Comparison of ENCODE assay signal across 28 cellular contexts in genomic region chr13:19772306-19772705, GRCh38. TPM values are rescaled to one million over a fixed set of nuclear protein-coding genes. Genes with fewer than 3 reads are reported as not detected.
DNase-seq lines count a peak whose midpoint lies in the region; ATAC-seq, FAIRE-seq and TF ChIP-seq lines count a peak whose summit lies in the region.
"Had no signal": no experiment of that assay in that cellular context is flagged by ENCODE, and none has a peak within 500 bp of the region (broad histone marks: within the 10 kb centered on the region; RNA-seq: fewer than 3 reads in every experiment).

No MANE protein-coding gene starts in this region.

- FAIRE-seq in GM12878 (lab: Jason Lieb, UNC), result peak; percentile 47
- FAIRE-seq: pancreas, small intestine had no signal

- H3K27me3 ChIP-seq in heart left ventricle (no peaks in the 10 kb centered on the region), GM12878 (replicated peaks in 1 of 2; ENCODE audit: control insufficient read depth in 2 of 2, insufficient read depth in 2 of 2, low read length in 1 of 2) (no peaks in the 10 kb centered on the region), trophoblast cell (ENCODE audit: insufficient read depth, low read length) (no peaks in the 10 kb centered on the region)
- H3K27me3 ChIP-seq: pancreas, Peyer's patch had no signal

- POLR2A ChIA-PET in GM12878 (lab: Charles Lee), result no interaction called here

- H4K20me1 ChIP-seq in GM12878 (ENCODE audit: control insufficient read depth, insufficient read depth), result peaks cover 3% of the 10 kb centered on the region; the same call in 1 of the 2 replicates

- ATAC-seq in heart left ventricle (no peak), GM12878 (no peak)
- ATAC-seq: mucosa of descending colon, pancreas had no signal

- peak overlapping the region; percentile 87 for H3K4ac ChIP-seq in trophoblast cell (ENCODE audit: low read depth, low read length)

- H3K79me2 ChIP-seq in GM12878 (ENCODE audit: control insufficient read depth, insufficient read depth, low read length) (peaks cover 63% of the 10 kb centered on the region), trophoblast cell (ENCODE audit: control insufficient read depth, insufficient read depth, low read length, poor library complexity) (peaks cover 14% of the 10 kb centered on the region)

- H3K4me2 ChIP-seq in GM12878 (ENCODE audit: control insufficient read depth, insufficient read depth) (no peak overlapping the region), trophoblast cell (ENCODE audit: low read length) (no peak overlapping the region)

- no peak overlapping the region for H3K18ac ChIP-seq in trophoblast cell (ENCODE audit: low read length)

- no peak overlapping the region for H2BK12ac ChIP-seq in trophoblast cell (ENCODE audit: low read length)

- DNase-seq in cardiac septum (ENCODE audit: low spot score) (peak; percentile 20), heart left ventricle (no peak), GM03348 (ENCODE audit: low spot score) (peak; percentile 13), GM12878 (ENCODE audit: low read depth, low spot score) (no peak), trophoblast cell (peak; percentile 23 to 52), KBM-7 (no peak), NCI-H82 treated with DMSO at 0.1 percent for 48 hours (lab: John Stamatoyannopoulos, UW; ENCODE audit: unreplicated experiment) (no peak), dedifferentiated amniotic fluid mesenchymal stem cell (ENCODE audit: extremely low spot score) (no peak)
- DNase-seq: activated effector memory CD4-positive, alpha-beta T cell treated with anti-CD3 and anti-CD28 coated beads, Interleukin-2, amount 50 U/mL, for 16 hours; activated naive CD8-positive, alpha-beta T cell treated with anti-CD3 and anti-CD28 coated beads for 36 hours; activated T-cell treated with anti-CD3 and anti-CD28 coated beads for 4 hours; central memory CD4-positive, alpha-beta T cell; effector CD4-positive, alpha-beta T cell; foreskin fibroblast; H7; mucosa of descending colon; NCI-H2029 treated with DMSO at 0.1 percent for 48 hours; NCI-H226; pancreas; Peyer's patch; retina; SHP77 treated with DMSO at 0.1 percent for 48 hours; small intestine; stimulated activated CD4-positive, alpha-beta T cell treated with anti-CD3 and anti-CD28 coated beads, Interleukin-1b, Interleukin-23, amount 100 ng/mL, for 48 hours; SW 1271; T1000; WERI-Rb-1 had no signal

- H2AK5ac ChIP-seq in trophoblast cell (ENCODE audit: low read length), result no peak overlapping the region

- H3K36me3 ChIP-seq in heart left ventricle (peaks cover 0 to 64% (median 49%) of the 10 kb centered on the region in 9 donors), GM12878 (ENCODE audit: control insufficient read depth in 2 of 2, insufficient read depth in 2 of 2, low read length in 1 of 2) (peaks cover 5 to 18% of the 10 kb centered on the region in 2 experiments; a peak in 3 of 4 replicates), trophoblast cell (ENCODE audit: control insufficient read depth in 1 of 2, insufficient read depth in 2 of 2, low read length in 2 of 2) (peaks cover 22 to 26% of the 10 kb centered on the region in 2 experiments)

- TF ChIP-seq EP300 in GM12878 (IDR thresholded peaks at IDR 0.05; ENCODE audit: borderline replicate concordance in 1 of 2, control insufficient read depth in 1 of 2, low read depth in 2 of 2, low read length in 2 of 2), result no peak

- H2BK5ac ChIP-seq in trophoblast cell (ENCODE audit: low read depth, low read length, poor library complexity), result no peak overlapping the region

- TF ChIP-seq POLR2A in heart left ventricle (IDR thresholded peaks at IDR 0.05), result no peak
- no peak for TF ChIP-seq POLR2A in GM12878 (IDR thresholded peaks at IDR 0.05; ENCODE audit: low read depth, low read length)

- no peak overlapping the region for H4K12ac ChIP-seq in trophoblast cell (ENCODE audit: low read depth, low read length)

- in situ Hi-C loops in GM12878 (cut with MboI), result no loop called here
- in situ Hi-C loops in KBM-7 (cut with MboI; ENCODE audit: low pct_unique_long_range_greater_than_20kb, low sequenced_read_pairs), result no loop called here

- H2BK120ac ChIP-seq in trophoblast cell (ENCODE audit: insufficient read depth, low read length, poor library complexity), result no peak overlapping the region

- TF ChIP-seq RAD21 in GM12878 (IDR thresholded peaks at IDR 0.05; ENCODE audit: insufficient read depth, low read depth, low read length), result no peak

- H3K9ac ChIP-seq in GM12878 (ENCODE audit: control insufficient read depth, insufficient read depth, low read length) (no peak overlapping the region), trophoblast cell (ENCODE audit: low read length) (no peak overlapping the region)

- no peak overlapping the region for H3K23ac ChIP-seq in trophoblast cell (ENCODE audit: low read length)

- H2AFZ ChIP-seq in GM12878 (ENCODE audit: control insufficient read depth, low read depth, low read length), result no peak overlapping the region
- no peak overlapping the region for H2AFZ ChIP-seq in trophoblast cell (ENCODE audit: insufficient read depth, low read length, poor library complexity)

- H3K79me1 ChIP-seq in trophoblast cell (ENCODE audit: low read length), result no peaks in the 10 kb centered on the region

- intact Hi-C loops in cardiac septum (cut with DNase I) (no loop called here), heart left ventricle (cut with DNase I) (no loop called here), GM12878 (cut with micrococcal nuclease; ENCODE audit: unreplicated experiment) (no loop called here)

- SMC1A ChIA-PET in GM12878 (lab: Charles Lee; ENCODE audit: uncharacterized antibody, unreplicated experiment), result no interaction called here

- no peak overlapping the region for H3K14ac ChIP-seq in trophoblast cell (ENCODE audit: low read length)

- TF ChIP-seq CTCF in heart left ventricle (IDR thresholded peaks at IDR 0.05), result no peak
- TF ChIP-seq CTCF in GM12878 (IDR thresholded peaks at IDR 0.05 in 2 of 3, conservative IDR thresholded peaks at IDR 0.05 in 1 of 3; ENCODE audit: control insufficient read depth in 2 of 3, extremely low read depth in 1 of 3, insufficient read depth in 1 of 3, low read depth in 3 of 3, low read length in 3 of 3), result no peak

- H4K91ac ChIP-seq in trophoblast cell (ENCODE audit: low read depth, low read length), result no peak overlapping the region

- WGBS in heart left ventricle, 4 donors, result 90 to 95% (median 92%) methylated on average over 6 of the region's 6 CpGs
- 83% methylated on average over 6 of the region's 6 CpGs for WGBS in GM12878 (ENCODE audit: insufficient coverage, insufficient replicate concordance, low lambda C conversion rate, missing lambda C conversion rate)
- whole genome bisulfite sequencing in trophoblast cell (ENCODE audit: extremely low coverage, insufficient coverage, insufficient read length), result no CpG with 5 or more reads among the region's 6 CpGs

- H3K4me1 ChIP-seq in heart left ventricle (peaks cover 0 to 39% (median 7%) of the 10 kb centered on the region in 12 donors), GM12878 (ENCODE audit: control insufficient read depth, insufficient read depth, low read length) (peaks cover 3% of the 10 kb centered on the region), trophoblast cell (ENCODE audit: control insufficient read depth in 1 of 2, insufficient read depth in 2 of 2, low read length in 2 of 2) (no peaks in the 10 kb centered on the region)
- H3K4me1 ChIP-seq: Peyer's patch had no signal

- H3K27ac ChIP-seq in heart left ventricle (no peak overlapping the region), GM12878 (ENCODE audit: control insufficient read depth, insufficient read depth) (no peak overlapping the region), trophoblast cell (ENCODE audit: low read depth, low read length) (no peak overlapping the region)
- H3K27ac ChIP-seq: epithelial cell of prostate, pancreas, Peyer's patch, WERI-Rb-1 had no signal

- RAD21 ChIA-PET in GM12878 (lab: Charles Lee; ENCODE audit: unreplicated experiment), result no interaction called here

- CTCF ChIA-PET in GM12878 (lab: Yijun Ruan, JAX), result no interaction called here

- H3K4me3 ChIP-seq in heart left ventricle, result no peak overlapping the region
- H3K4me3 ChIP-seq in GM12878, result no peak overlapping the region
- H3K4me3 ChIP-seq in trophoblast cell (ENCODE audit: low read depth, low read length), result no peak overlapping the region
- H3K4me3 ChIP-seq: mucosa of descending colon, pancreas, Peyer's patch had no signal

- BruUV-seq in GM12878 (replicated peaks; lab: Mats Ljungman, UMichigan), result no TSS peak

- no peak overlapping the region for H4K8ac ChIP-seq in trophoblast cell (ENCODE audit: low read depth, low read length)

- H3K9me3 ChIP-seq in heart left ventricle (no peaks in the 10 kb centered on the region), GM12878 (replicated peaks; ENCODE audit: control insufficient read depth, insufficient read depth, low read length) (no peaks in the 10 kb centered on the region), trophoblast cell (ENCODE audit: insufficient read depth, low read depth, low read length) (no peaks in the 10 kb centered on the region)
- H3K9me3 ChIP-seq: mucosa of descending colon, pancreas, Peyer's patch had no signal

RNA-seq across cellular contexts. Expression of gene PSPC1, which starts 10.4 kb away (rescaled TPM):
- 28.8 TPM for total RNA-seq in cardiac septum
- 10 to 100 TPM; 21.4 to 31.5 (median 26.3) TPM for total RNA-seq in heart left ventricle
- 10 to 100 TPM; 18.8 to 21.0 TPM for polyA plus RNA-seq in heart left ventricle
- 180 and 195 TPM in 2 replicates for total RNA-seq in GM12878 (2013; cell fraction: nucleolus; rRNA removed)
- total RNA-seq in GM12878 (2014; rRNA removed), result 68.8 and 70.0 TPM in 2 replicates
- 65.6 and 66.7 TPM in 2 replicates for total RNA-seq in GM12878 (2014; rRNA removed; fragmentation: Illumina TruSeq; extraction: Trizol)
- 59.9 and 71.5 TPM in 2 replicates for total RNA-seq in GM12878 (2021)
- 18.7 TPM for polyA plus RNA-seq in GM12878 (2011; ENCODE audit: low read depth)
- polyA plus RNA-seq in GM12878 (2011; rRNA removed), result 66.8 and 83.5 TPM in 2 replicates
- polyA plus RNA-seq in GM12878 (2011; cell fraction: cytosol; rRNA removed), result 42.4 and 56.1 TPM in 2 replicates
- 58.3 and 76.0 TPM in 2 replicates for polyA plus RNA-seq in GM12878 (2011; cell fraction: nucleus; rRNA removed)
- polyA plus RNA-seq in GM12878 (2012), result 32.5 and 42.7 TPM in 2 replicates
- 72.7 and 74.4 TPM in 2 replicates for polyA plus RNA-seq in GM12878 (2014; fragmentation: Illumina TruSeq; extraction: Trizol)
- 10 to 100 TPM; 17.7 to 28.4 TPM for polyA plus RNA-seq in GM12878 (2014; fragmentation: Nextera tagmentation; extraction: Ambion mirVana)
- 75.8 and 76.3 TPM in 2 replicates for polyA plus RNA-seq in GM12878 (2014; rRNA removed)
- 10 to 100 TPM; 42.7 to 42.9 TPM for polyA plus RNA-seq in GM12878 (2016; fragmentation: Nextera tagmentation; extraction: Ambion mirVana)
- 68.2 and 93.0 TPM in 2 replicates for polyA minus RNA-seq in GM12878 (2011; rRNA and poly(A)+ RNA removed)
- 15.6 and 22.6 TPM in 2 replicates for polyA minus RNA-seq in GM12878 (2011; cell fraction: cytosol; rRNA and poly(A)+ RNA removed)
- 70.6 and 144 TPM in 2 replicates for polyA minus RNA-seq in GM12878 (2011; cell fraction: nucleus; rRNA and poly(A)+ RNA removed)
- 90.4 and 90.9 TPM in 2 replicates for polyA plus RNA-seq in trophoblast cell (2013)

Comparison
In these comparisons a context has a peak if more than half of its experiments do, and no peak if none do; other contexts are left out.
1. DNase-seq: peak in cardiac septum (single experiment), GM03348 (single experiment) and trophoblast cell (2 of 2); none in heart left ventricle (0 of 5), GM12878 (single experiment), KBM-7 (single experiment), NCI-H82 treated with DMSO at 0.1 percent for 48 hours (single experiment) and dedifferentiated amniotic fluid mesenchymal stem cell (single experiment).